In genomic region chr9:129806126-129806525, GRCh38 we compare ENCODE assay signal across 15 cellular contexts. TPM values are rescaled to one million over a fixed set of nuclear protein-coding genes. Genes with fewer than 3 reads are reported as not detected.
DNase-seq lines count a peak whose midpoint lies in the region; ATAC-seq and TF ChIP-seq lines count a peak whose summit lies in the region.
"Had no signal": no experiment of that assay in that cellular context is flagged by ENCODE, and none has a peak within 500 bp of the region (broad histone marks: within the 10 kb centered on the region; RNA-seq: fewer than 3 reads in every experiment).

No MANE protein-coding gene starts in this region.

- H4K20me1 ChIP-seq in Loucy (ENCODE audit: insufficient read depth, low read length, poor library complexity, severe bottlenecking) = peaks cover 7% of the 10 kb centered on the region

- DNase-seq in CD4-positive, alpha-beta T cell = no peak
- no peak for DNase-seq in activated naive CD4-positive, alpha-beta T cell treated with anti-CD3 and anti-CD28 coated beads, Interleukin-2, amount 50 U/mL, for 72 hours (ENCODE audit: low spot score in 2 of 2)
- DNase-seq in neural crest cell (ENCODE audit: low read depth, low spot score) (no peak), NCI-H1436 treated with DMSO at 0.1 percent for 48 hours (lab: John Stamatoyannopoulos, UW) (no peak), NCI-H2171 treated with DMSO at 0.1 percent for 48 hours (lab: John Stamatoyannopoulos, UW) (no peak)
- DNase-seq in stimulated activated CD4-positive, alpha-beta T cell treated with anti-CD3 and anti-CD28 coated beads, Interleukin-1b, Interleukin-23, amount 100 ng/mL, for 48 hours = no peak
- DNase-seq: activated CD4-positive, alpha-beta T cell treated with anti-CD3 and anti-CD28 coated beads for 1 hour; activated gamma-delta T cell; caudate nucleus; glutamatergic neuron; kidney glomerular epithelial cell; MG63; NCI-H2171 had no signal

- peak overlapping the region; percentile 74 for H3K4me3 Mint-ChIP-seq in CD4-positive, alpha-beta T cell
- H3K4me3 Mint-ChIP-seq in neural crest cell = peak overlapping the region; percentile 76

- no peak overlapping the region for H3K27ac ChIP-seq in CD4-positive, alpha-beta T cell (ENCODE audit: low read depth, low read length)

- H3K9me2 ChIP-seq in Loucy (replicated peaks; ENCODE audit: low read depth, low read length) = no peaks in the 10 kb centered on the region

- H3K4me1 ChIP-seq in Loucy (ENCODE audit: insufficient read depth, low read length, poor library complexity, severe bottlenecking) = peaks cover 5% of the 10 kb centered on the region

- no peaks in the 10 kb centered on the region for H3K36me3 ChIP-seq in Loucy (ENCODE audit: insufficient read depth, low read length)

- no peak overlapping the region for H2AFZ ChIP-seq in Loucy (ENCODE audit: low read length)

- no peaks in the 10 kb centered on the region for H3F3A ChIP-seq in Loucy (ENCODE audit: low read depth)

- H3K27me3 Mint-ChIP-seq in CD4-positive, alpha-beta T cell = no peaks in the 10 kb centered on the region
- no peaks in the 10 kb centered on the region for H3K27me3 Mint-ChIP-seq in neural crest cell (ENCODE audit: low read depth)

- peaks cover 17% of the 10 kb centered on the region for H3K79me2 ChIP-seq in Loucy (ENCODE audit: insufficient read depth, low read length)

- H3K4me1 Mint-ChIP-seq in CD4-positive, alpha-beta T cell (ENCODE audit: low read depth) = peaks cover 29% of the 10 kb centered on the region
- H3K4me1 Mint-ChIP-seq in neural crest cell = peaks cover 17% of the 10 kb centered on the region

- no peak for ATAC-seq in CD4-positive, alpha-beta T cell (ENCODE audit: poor library complexity)
- no peak for ATAC-seq in activated naive CD4-positive, alpha-beta T cell treated with anti-CD3 and anti-CD28 coated beads, Interleukin-2, amount 50 U/mL, for 72 hours
- ATAC-seq: SK-N-SH treated with all-trans-retinoic acid at 6 μM for 48 hours had no signal

- H3K9me3 Mint-ChIP-seq in CD4-positive, alpha-beta T cell = no peaks in the 10 kb centered on the region
- H3K9me3 Mint-ChIP-seq in activated naive CD4-positive, alpha-beta T cell treated with anti-CD3 and anti-CD28 coated beads, Interleukin-2, amount 50 U/mL, for 72 hours = no peaks in the 10 kb centered on the region
- no peaks in the 10 kb centered on the region for H3K9me3 Mint-ChIP-seq in neural crest cell

- peaks cover 62% of the 10 kb centered on the region for H3K36me3 Mint-ChIP-seq in CD4-positive, alpha-beta T cell (ENCODE audit: low read depth)
- peaks cover 28% of the 10 kb centered on the region in 2 donors for H3K36me3 Mint-ChIP-seq in activated naive CD4-positive, alpha-beta T cell treated with anti-CD3 and anti-CD28 coated beads, Interleukin-2, amount 50 U/mL, for 72 hours
- H3K36me3 Mint-ChIP-seq in neural crest cell (ENCODE audit: low read depth) = peaks cover 4% of the 10 kb centered on the region

- CTCF ChIA-PET in CD4-positive, alpha-beta T cell (lab: Charles Lee) = no interaction called here

- no peak overlapping the region for H3K4me3 ChIP-seq in Loucy (ENCODE audit: low read length, poor library complexity, severe bottlenecking)
- H3K4me3 ChIP-seq: MG63 had no signal

- no peaks in the 10 kb centered on the region for H3K27me3 ChIP-seq in CD4-positive, alpha-beta T cell (ENCODE audit: control insufficient read depth, insufficient read depth, low read length)
- H3K27me3 ChIP-seq in Loucy (ENCODE audit: insufficient read depth, low read length, poor library complexity, severe bottlenecking) = no peaks in the 10 kb centered on the region
- H3K27me3 ChIP-seq: MG63 had no signal

- POLR2A ChIA-PET in CD4-positive, alpha-beta T cell (lab: Charles Lee) = no interaction called here

- peak overlapping the region; percentile 27 for H3K4me2 ChIP-seq in Loucy (ENCODE audit: low read depth, low read length, poor library complexity, severe bottlenecking)

- H3K9me3 ChIP-seq in CD4-positive, alpha-beta T cell (ENCODE audit: control insufficient read depth, low read length) = no peaks in the 10 kb centered on the region
- no peaks in the 10 kb centered on the region for H3K9me3 ChIP-seq in Loucy (ENCODE audit: insufficient read depth, low read depth, low read length)
- H3K9me3 ChIP-seq: MG63 had no signal

- H3K9ac ChIP-seq in Loucy (ENCODE audit: low read depth, low read length, poor library complexity, severe bottlenecking) = no peak overlapping the region

- TF ChIP-seq CTCF in CD4-positive, alpha-beta T cell (IDR thresholded peaks at IDR 0.05) = no peak
- TF ChIP-seq CTCF in Loucy (conservative IDR thresholded peaks at IDR 0.05; ENCODE audit: low read length) (no peak), neural crest cell (conservative IDR thresholded peaks at IDR 0.05) (no peak)

- H3K27ac Mint-ChIP-seq in CD4-positive, alpha-beta T cell = peak overlapping the region; percentile 66
- peak overlapping the region; percentile 48 to 82 for H3K27ac Mint-ChIP-seq in activated naive CD4-positive, alpha-beta T cell treated with anti-CD3 and anti-CD28 coated beads, Interleukin-2, amount 50 U/mL, for 72 hours
- no peak overlapping the region for H3K27ac Mint-ChIP-seq in neural crest cell (ENCODE audit: unreplicated experiment)

- intact Hi-C loops in CD4-positive, alpha-beta T cell (cut with DNase I, micrococcal nuclease) = loop anchor here in 1 of 2 experiments (10.0 kb wide), 1 partner anchor 181 kb away; the partner anchor contains the start of genes C9orf50 and NTMT1

RNA-seq across cellular contexts. Expression of gene TOR1B, which starts 3.1 kb away (rescaled TPM):
- total RNA-seq in CD4-positive, alpha-beta T cell = 10 to 100 TPM; 13.4 to 15.1 TPM
- total RNA-seq in activated naive CD4-positive, alpha-beta T cell treated with anti-CD3 and anti-CD28 coated beads, Interleukin-2, amount 50 U/mL, for 72 hours = 10 to 100 TPM; 17.2 to 29.7 TPM
- 16.6 and 18.0 TPM in 2 replicates for total RNA-seq in neural crest cell

RNA-seq across cellular contexts. Expression of gene TOR1A, which starts 17.8 kb away (rescaled TPM):
- total RNA-seq in CD4-positive, alpha-beta T cell = 10 to 100 TPM; 12.6 to 13.9 TPM
- total RNA-seq in activated naive CD4-positive, alpha-beta T cell treated with anti-CD3 and anti-CD28 coated beads, Interleukin-2, amount 50 U/mL, for 72 hours = 10 to 100 TPM; 33.4 to 48.6 TPM
- 36.9 and 40.5 TPM in 2 replicates for total RNA-seq in neural crest cell

RNA-seq across cellular contexts. Expression of gene C9orf78, which starts 28.9 kb away (rescaled TPM):
- 100 to 1,000 TPM; 145 to 159 TPM for total RNA-seq in CD4-positive, alpha-beta T cell
- total RNA-seq in activated naive CD4-positive, alpha-beta T cell treated with anti-CD3 and anti-CD28 coated beads, Interleukin-2, amount 50 U/mL, for 72 hours = 10 to 100 TPM; 43.9 to 58.4 TPM
- 32.7 and 34.6 TPM in 2 replicates for total RNA-seq in neural crest cell

RNA-seq across cellular contexts. Expression of gene USP20, which starts 29.1 kb away (rescaled TPM):
- 10 to 100 TPM; 80.4 to 80.9 TPM for total RNA-seq in CD4-positive, alpha-beta T cell
- 10 to 100 TPM; 50.7 to 58.5 TPM for total RNA-seq in activated naive CD4-positive, alpha-beta T cell treated with anti-CD3 and anti-CD28 coated beads, Interleukin-2, amount 50 U/mL, for 72 hours
- 31.1 and 35.9 TPM in 2 replicates for total RNA-seq in neural crest cell

RNA-seq across cellular contexts. Expression of gene PTGES, which starts 53.3 kb away (rescaled TPM):
- total RNA-seq in CD4-positive, alpha-beta T cell = under 1 TPM; 0.25 to 0.38 TPM
- under 1 TPM in 1 of 2 donors, not detected in 1; 0.41 TPM for total RNA-seq in activated naive CD4-positive, alpha-beta T cell treated with anti-CD3 and anti-CD28 coated beads, Interleukin-2, amount 50 U/mL, for 72 hours
- total RNA-seq in neural crest cell = 1.1 and 1.2 TPM in 2 replicates
